In genomic region chr4:130722370-130722769, GRCh38 we compare ENCODE assay signal across 23 cellular contexts.
DNase-seq lines count a peak whose midpoint lies in the region; ATAC-seq and TF ChIP-seq lines count a peak whose summit lies in the region.
"Had no signal": no experiment of that assay in that cellular context is flagged by ENCODE, and none has a peak within 500 bp of the region (broad histone marks: within the 10 kb centered on the region; RNA-seq: fewer than 3 reads in every experiment).

No MANE protein-coding gene starts in this region.

- no peak overlapping the region for H3K4me3 ChIP-seq in HUES6 (ENCODE audit: low read depth, low read length)
- H3K4me3 ChIP-seq: BLaER1, GM12878 had no signal

- H3K27ac ChIP-seq in HUES6 (ENCODE audit: low read depth, low read length) = 0 out of 2 replicates have a peak overlapping the region, but pooled peaks have one; percentile 4
- H3K27ac ChIP-seq: BLaER1 had no signal

- no peak for TF ChIP-seq CTCF in GM13977 (IDR thresholded peaks at IDR 0.05; ENCODE audit: extremely low read depth, insufficient read depth, missing control alignments)

- in situ Hi-C loops in GM13977 (cut with MboI; ENCODE audit: low pct_unique_long_range_greater_than_20kb, low sequenced_read_pairs, unreplicated experiment) = no loop called here

- no peaks in the 10 kb centered on the region for H3K27me3 ChIP-seq in HUES6 (ENCODE audit: control insufficient read depth, insufficient read depth, low read length)
- H3K27me3 ChIP-seq: BLaER1 had no signal

- no peak for ATAC-seq in GM21360 (IDR thresholded peaks at IDR 0.05; ENCODE audit: unreplicated experiment)
- ATAC-seq: activated naive CD4-positive, alpha-beta T cell treated with anti-CD3 and anti-CD28 coated beads, Interleukin-2, amount 50 U/mL, for 72 hours; GM12878; left colon; stimulated activated effector memory CD8-positive, alpha-beta T cell treated with anti-CD3 and anti-CD28 coated beads, Interleukin-12 subunit alpha, Interleukin-12 subunit beta, amount 100 ng/mL, for 72 hours had no signal

- peaks cover 10% of the 10 kb centered on the region for H3K4me1 ChIP-seq in HUES6 (ENCODE audit: control insufficient read depth, insufficient read depth, low read length)
- H3K4me1 ChIP-seq: BLaER1 had no signal

- H3K36me3 ChIP-seq in HUES6 (ENCODE audit: control insufficient read depth, insufficient read depth, low read length) = no peaks in the 10 kb centered on the region
- H3K36me3 ChIP-seq: BLaER1 had no signal

- peak; percentile 35 for DNase-seq in ELR (ENCODE audit: low read depth)
- peak; percentile 33 for DNase-seq in amniotic epithelial cell (ENCODE audit: low read depth)
- DNase-seq in iPS-NIHi11 (ENCODE audit: low spot score) = peak; percentile 10
- DNase-seq in NCI-H1105 (lab: John Stamatoyannopoulos, UW) = no peak
- no peak for DNase-seq in stimulated activated naive CD4-positive, alpha-beta T cell treated with Interleukin-2 at 50 U/mL for 16 hours (lab: John Stamatoyannopoulos, UW)
- DNase-seq in GM13977 (ENCODE audit: low spot score) = no peak
- DNase-seq: aorta; central memory CD4-positive, alpha-beta T cell; DMS79; Karpas-422; left colon; mesenchymal stem cell; naive B cell; NCI-H1048; NCI-H187 treated with DMSO at 0.1 percent for 48 hours; NCI-H69; nucleus accumbens had no signal

- H3K9ac ChIP-seq in HUES6 (ENCODE audit: low read length) = no peak overlapping the region
- H3K9ac ChIP-seq: BLaER1 had no signal

- H3K9me3 ChIP-seq in HUES6 (ENCODE audit: control insufficient read depth, insufficient read depth, low read depth, low read length) = no peaks in the 10 kb centered on the region
- H3K9me3 ChIP-seq: BLaER1 had no signal

Comparison
In these comparisons a context has a peak if more than half of its experiments do, and no peak if none do; other contexts are left out.
1. DNase-seq: peak in ELR (single experiment), amniotic epithelial cell (single experiment) and iPS-NIHi11 (single experiment); none in NCI-H1105 (single experiment), stimulated activated naive CD4-positive, alpha-beta T cell treated with Interleukin-2 at 50 U/mL for 16 hours (single experiment) and GM13977 (single experiment).